8 cellular contexts compared by ENCODE assay signal in the genomic region with DNA sequence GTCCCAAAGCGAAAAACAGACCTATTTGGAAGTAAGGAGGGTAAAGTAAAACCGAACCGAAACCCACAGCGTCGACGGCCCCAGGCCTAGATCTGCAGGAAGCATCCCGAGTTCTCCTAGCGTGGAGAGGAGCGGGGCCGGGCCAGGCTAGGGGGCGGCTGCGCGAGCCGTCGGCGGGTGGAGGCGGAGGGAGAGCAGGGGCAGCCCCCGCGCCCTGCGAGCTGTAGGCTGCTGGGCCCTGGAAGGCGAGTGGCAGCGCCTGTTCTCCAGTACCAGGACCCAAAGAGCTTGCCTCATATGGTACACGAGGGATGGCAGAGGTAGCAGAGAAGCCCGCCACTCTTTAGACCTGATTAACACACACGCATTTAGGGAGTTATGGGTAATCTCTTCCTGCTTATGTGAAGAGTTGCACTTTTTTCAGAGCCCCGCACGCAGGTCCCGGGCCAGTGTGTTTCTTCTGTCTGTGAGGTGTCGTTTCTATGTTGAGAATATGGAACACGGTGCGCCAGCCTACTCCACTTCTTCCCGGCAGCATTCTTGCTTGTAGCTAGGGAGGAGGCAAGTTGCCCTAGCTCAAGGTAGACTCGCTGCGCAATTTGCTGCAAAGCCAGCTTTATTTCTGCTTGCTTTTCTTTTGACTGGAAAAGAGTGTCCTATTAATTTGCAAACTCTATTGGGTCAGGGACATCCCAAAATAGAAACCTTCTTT.
DNase-seq lines count a peak whose midpoint lies in the region; ATAC-seq and TF ChIP-seq lines count a peak whose summit lies in the region.

No MANE protein-coding gene starts in this region.

- no peak overlapping the region for H3K4me2 ChIP-seq in Karpas-422 (ENCODE audit: low read depth, low read length, poor library complexity, severe bottlenecking)

- 85% methylated on average over 14 of the region's 34 CpGs for WGBS in suprapubic skin

- H3K4me3 ChIP-seq in suprapubic skin (peak overlapping the region; percentile 44), Karpas-422 (ENCODE audit: low read length) (no peak overlapping the region)

- POLR2A ChIA-PET in activated naive CD8-positive, alpha-beta T cell treated with anti-CD3 and anti-CD28 coated beads, Interleukin-2, amount 10 ng/mL, durations not matched to agents 7 days and 5 days (lab: Charles Lee), result interaction anchor here (0.5 kb wide), 1 partner anchor 212 kb away, joined by 3 read pairs; no protein-coding TSS in a partner anchor

- ATAC-seq in activated T-cell treated with anti-CD3 and anti-CD28 coated beads, Interleukin-2, amount 50 U/mL, for 4 hours, result peak; percentile 32 to 36
- ATAC-seq in activated naive CD8-positive, alpha-beta T cell treated with anti-CD3 and anti-CD28 coated beads, Interleukin-2, amount 10 ng/mL, durations not matched to agents 7 days and 5 days (ENCODE audit: low read depth), result peak; percentile 19

- H3K9ac ChIP-seq in Karpas-422 (ENCODE audit: low read length), result no peak overlapping the region

- TF ChIP-seq POLR2A in suprapubic skin (IDR thresholded peaks at IDR 0.05), result no peak

- no peaks in the 10 kb centered on the region for H3K79me2 ChIP-seq in Karpas-422 (ENCODE audit: low read length)

- peak overlapping the region; percentile 17 for H3K4me3 Mint-ChIP-seq in activated T-cell treated with anti-CD3 and anti-CD28 coated beads, Interleukin-2, amount 50 U/mL, for 4 hours
- no peak overlapping the region for H3K4me3 Mint-ChIP-seq in activated naive CD8-positive, alpha-beta T cell treated with anti-CD3 and anti-CD28 coated beads, Interleukin-2, amount 10 ng/mL, durations not matched to agents 7 days and 5 days
- H3K4me3 Mint-ChIP-seq in immature natural killer cell, result peak overlapping the region; percentile 14 to 54 (median 46)
- H3K4me3 Mint-ChIP-seq in osteocyte (ENCODE audit: unreplicated experiment), result no peak overlapping the region

- H3K27ac Mint-ChIP-seq in activated naive CD8-positive, alpha-beta T cell treated with anti-CD3 and anti-CD28 coated beads, Interleukin-2, amount 10 ng/mL, durations not matched to agents 7 days and 5 days, result no peak overlapping the region
- H3K27ac Mint-ChIP-seq in immature natural killer cell (no peak overlapping the region), osteocyte (ENCODE audit: unreplicated experiment) (no peak overlapping the region)

- no peak for DNase-seq in activated T-cell treated with anti-CD3 and anti-CD28 coated beads, Interleukin-2, amount 50 U/mL, for 4 hours
- DNase-seq in activated T-cell treated with anti-CD3 and anti-CD28 coated beads for 4 hours (no peak), immature natural killer cell (no peak), suprapubic skin (ENCODE audit: low spot score in 2 of 2) (no peak), osteocyte (ENCODE audit: extremely low spot score, unreplicated experiment) (no peak), NCI-H2107 treated with DMSO at 0.1 percent for 48 hours (lab: John Stamatoyannopoulos, UW; ENCODE audit: unreplicated experiment) (no peak), Karpas-422 (no peak)
- no peak for DNase-seq in activated naive CD8-positive, alpha-beta T cell treated with anti-CD3 and anti-CD28 coated beads, Interleukin-2, amount 10 ng/mL, durations not matched to agents 7 days and 5 days

- H3K9me2 ChIP-seq in Karpas-422 (replicated peaks; ENCODE audit: insufficient read depth, low read length), result no peaks in the 10 kb centered on the region

- no peak overlapping the region for H3K27ac ChIP-seq in suprapubic skin
- no peak overlapping the region for H3K27ac ChIP-seq in Karpas-422 (ENCODE audit: low read length)

- no peaks in the 10 kb centered on the region for H3K9me3 Mint-ChIP-seq in activated T-cell treated with anti-CD3 and anti-CD28 coated beads, Interleukin-2, amount 50 U/mL, for 4 hours
- no peaks in the 10 kb centered on the region for H3K9me3 Mint-ChIP-seq in activated naive CD8-positive, alpha-beta T cell treated with anti-CD3 and anti-CD28 coated beads, Interleukin-2, amount 10 ng/mL, durations not matched to agents 7 days and 5 days
- no peaks in the 10 kb centered on the region for H3K9me3 Mint-ChIP-seq in immature natural killer cell
- H3K9me3 Mint-ChIP-seq in osteocyte (ENCODE audit: unreplicated experiment), result no peaks in the 10 kb centered on the region

- H3K36me3 ChIP-seq in suprapubic skin (no peaks in the 10 kb centered on the region), Karpas-422 (ENCODE audit: insufficient read depth, low read length) (no peaks in the 10 kb centered on the region)

- no peak for TF ChIP-seq EP300 in suprapubic skin (IDR thresholded peaks at IDR 0.05)

- peaks cover 28% of the 10 kb centered on the region for H3K27me3 Mint-ChIP-seq in activated T-cell treated with anti-CD3 and anti-CD28 coated beads, Interleukin-2, amount 50 U/mL, for 4 hours (ENCODE audit: low read depth)
- peaks cover 36% of the 10 kb centered on the region for H3K27me3 Mint-ChIP-seq in activated naive CD8-positive, alpha-beta T cell treated with anti-CD3 and anti-CD28 coated beads, Interleukin-2, amount 10 ng/mL, durations not matched to agents 7 days and 5 days
- peaks cover 3 to 12% (median 4%) of the 10 kb centered on the region in 3 donors for H3K27me3 Mint-ChIP-seq in immature natural killer cell (ENCODE audit: low read depth in 3 of 3)
- no peaks in the 10 kb centered on the region for H3K27me3 Mint-ChIP-seq in osteocyte (ENCODE audit: unreplicated experiment)

- TF ChIP-seq CTCF in suprapubic skin (IDR thresholded peaks at IDR 0.05) (no peak), osteocyte (IDR thresholded peaks at IDR 0.05) (no peak)

- H3K27me3 ChIP-seq in suprapubic skin (no peaks in the 10 kb centered on the region), Karpas-422 (ENCODE audit: low read length) (no peaks in the 10 kb centered on the region)

- H3K4me1 Mint-ChIP-seq in activated T-cell treated with anti-CD3 and anti-CD28 coated beads, Interleukin-2, amount 50 U/mL, for 4 hours (ENCODE audit: low read depth), result peaks cover 3% of the 10 kb centered on the region
- H3K4me1 Mint-ChIP-seq in activated naive CD8-positive, alpha-beta T cell treated with anti-CD3 and anti-CD28 coated beads, Interleukin-2, amount 10 ng/mL, durations not matched to agents 7 days and 5 days, result peaks cover 2% of the 10 kb centered on the region
- H3K4me1 Mint-ChIP-seq in immature natural killer cell (peaks cover 2 to 6% of the 10 kb centered on the region in 2 donors), osteocyte (ENCODE audit: unreplicated experiment) (no peaks in the 10 kb centered on the region)

- H3K9me3 ChIP-seq in suprapubic skin (no peaks in the 10 kb centered on the region), Karpas-422 (ENCODE audit: low read length) (no peaks in the 10 kb centered on the region)

- H3K4me1 ChIP-seq in suprapubic skin (peaks cover 13% of the 10 kb centered on the region), Karpas-422 (ENCODE audit: low read length) (no peaks in the 10 kb centered on the region)

- H3K36me3 Mint-ChIP-seq in activated T-cell treated with anti-CD3 and anti-CD28 coated beads, Interleukin-2, amount 50 U/mL, for 4 hours (ENCODE audit: insufficient read depth), result no peaks in the 10 kb centered on the region
- H3K36me3 Mint-ChIP-seq in activated naive CD8-positive, alpha-beta T cell treated with anti-CD3 and anti-CD28 coated beads, Interleukin-2, amount 10 ng/mL, durations not matched to agents 7 days and 5 days, result no peaks in the 10 kb centered on the region
- H3K36me3 Mint-ChIP-seq in immature natural killer cell (peaks cover 0 to 3% (median 0%) of the 10 kb centered on the region in 3 donors), osteocyte (ENCODE audit: unreplicated experiment) (no peaks in the 10 kb centered on the region)

- H2AFZ ChIP-seq in Karpas-422 (ENCODE audit: low read length), result no peak overlapping the region

- no peaks in the 10 kb centered on the region for H4K20me1 ChIP-seq in Karpas-422 (ENCODE audit: insufficient read depth, low read depth, low read length)

Comparison
In these comparisons a context has a peak if more than half of its experiments do, and no peak if none do; other contexts are left out.
1. H3K4me3 Mint-ChIP-seq: peak in activated T-cell treated with anti-CD3 and anti-CD28 coated beads, Interleukin-2, amount 50 U/mL, for 4 hours (single experiment) and immature natural killer cell (5 of 5); none in activated naive CD8-positive, alpha-beta T cell treated with anti-CD3 and anti-CD28 coated beads, Interleukin-2, amount 10 ng/mL, durations not matched to agents 7 days and 5 days (single experiment) and osteocyte (single experiment).